Comparison of ENCODE assay signal across 11 cellular contexts in the genomic region with DNA sequence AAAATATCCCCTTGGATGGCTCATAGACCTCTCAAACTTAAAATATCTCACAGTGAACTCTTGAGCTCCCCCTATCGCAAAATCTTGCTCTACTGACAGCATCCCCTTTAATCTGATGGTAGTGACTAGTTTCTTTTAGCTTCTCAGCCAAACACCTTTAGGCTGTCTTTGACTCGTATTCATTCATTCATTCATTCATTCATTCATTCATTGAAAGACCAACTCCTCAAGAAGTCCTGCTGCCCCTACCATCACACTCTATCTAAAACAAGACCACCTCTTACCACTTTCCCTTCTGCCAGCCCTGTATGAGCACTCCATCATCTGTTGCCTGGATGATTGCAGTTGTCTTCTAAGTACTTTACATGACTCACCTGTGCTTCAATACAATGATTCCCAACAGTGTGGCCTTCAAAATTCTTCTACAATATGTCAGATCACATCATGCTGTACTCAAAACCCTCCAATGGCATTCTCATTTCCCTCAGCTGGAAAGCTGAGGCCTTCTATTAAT. TPM values are rescaled to one million over a fixed set of nuclear protein-coding genes. Genes with fewer than 3 reads are reported as not detected.
DNase-seq lines count a peak whose midpoint lies in the region; ATAC-seq and TF ChIP-seq lines count a peak whose summit lies in the region.
"Had no signal": no experiment of that assay in that cellular context is flagged by ENCODE, and none has a peak within 500 bp of the region (broad histone marks: within the 10 kb centered on the region; RNA-seq: fewer than 3 reads in every experiment).

No MANE protein-coding gene starts in this region.

- H3K9me3 Mint-ChIP-seq in natural killer cell, result no peaks in the 10 kb centered on the region
- H3K9me3 Mint-ChIP-seq in natural killer cell treated with Interleukin-12 subunit alpha and Interleukin-12 subunit beta and Interleukin-15 and Interleukin-18, amount 100 ng/mL, for 72 hours, result no peaks in the 10 kb centered on the region

- DNase-seq in natural killer cell (no peak), NCI-H226 (peak; percentile 20), epithelial cell of prostate (ENCODE audit: low read depth, low spot score) (peak; percentile 98), NCI-H524 (lab: John Stamatoyannopoulos, UW) (no peak), mesenteric fat pad (ENCODE audit: low spot score) (no peak)
- no peak for DNase-seq in natural killer cell treated with Interleukin-12 subunit alpha and Interleukin-12 subunit beta and Interleukin-15 and Interleukin-18, amount 100 ng/mL, for 72 hours (ENCODE audit: low spot score)
- no peak for DNase-seq in activated effector memory CD4-positive, alpha-beta T cell treated with anti-CD3 and anti-CD28 coated beads, Interleukin-2, amount 50 U/mL, for 16 hours
- DNase-seq: DMS153; stimulated activated CD4-positive, alpha-beta T cell treated with anti-CD3 and anti-CD28 coated beads, Interleukin-2, amount 100 ng/mL, for 48 hours had no signal

- H3K27ac ChIP-seq in epithelial cell of prostate, result peak overlapping the region; percentile 95

- no peaks in the 10 kb centered on the region for H3K36me3 Mint-ChIP-seq in natural killer cell
- no peaks in the 10 kb centered on the region for H3K36me3 Mint-ChIP-seq in natural killer cell treated with Interleukin-12 subunit alpha and Interleukin-12 subunit beta and Interleukin-15 and Interleukin-18, amount 100 ng/mL, for 72 hours

- H3K4me1 Mint-ChIP-seq in natural killer cell, result peaks cover 6 to 7% of the 10 kb centered on the region in 2 donors
- peaks cover 3 to 10% of the 10 kb centered on the region in 2 donors for H3K4me1 Mint-ChIP-seq in natural killer cell treated with Interleukin-12 subunit alpha and Interleukin-12 subunit beta and Interleukin-15 and Interleukin-18, amount 100 ng/mL, for 72 hours (ENCODE audit: low read depth in 2 of 2)

- intact Hi-C loops in natural killer cell (cut with micrococcal nuclease), result no loop called here

- ATAC-seq in natural killer cell, result no peak
- ATAC-seq in natural killer cell treated with Interleukin-12 subunit alpha and Interleukin-12 subunit beta and Interleukin-15 and Interleukin-18, amount 100 ng/mL, for 72 hours, result no peak
- no peak for ATAC-seq in GM21786 (IDR thresholded peaks at IDR 0.05; ENCODE audit: unreplicated experiment)
- ATAC-seq: activated CD4-positive, CD25-positive, alpha-beta regulatory T cell treated with anti-CD3 and anti-CD28 coated beads, Interleukin-2, amount 50 U/mL, for 24 hours had no signal

- H3K4me3 Mint-ChIP-seq in natural killer cell, result no peak overlapping the region
- no peak overlapping the region for H3K4me3 Mint-ChIP-seq in natural killer cell treated with Interleukin-12 subunit alpha and Interleukin-12 subunit beta and Interleukin-15 and Interleukin-18, amount 100 ng/mL, for 72 hours

- no peaks in the 10 kb centered on the region for H3K27me3 Mint-ChIP-seq in natural killer cell (ENCODE audit: low read depth in 2 of 2)
- no peaks in the 10 kb centered on the region for H3K27me3 Mint-ChIP-seq in natural killer cell treated with Interleukin-12 subunit alpha and Interleukin-12 subunit beta and Interleukin-15 and Interleukin-18, amount 100 ng/mL, for 72 hours

- peak; percentile 15 for TF ChIP-seq CTCF in natural killer cell (IDR thresholded peaks at IDR 0.05)

- no peak overlapping the region for H3K27ac Mint-ChIP-seq in natural killer cell
- H3K27ac Mint-ChIP-seq in natural killer cell treated with Interleukin-12 subunit alpha and Interleukin-12 subunit beta and Interleukin-15 and Interleukin-18, amount 100 ng/mL, for 72 hours, result no peak overlapping the region

RNA-seq across cellular contexts. Expression of a gene that starts 46.8 kb away (rescaled TPM):
- total RNA-seq in natural killer cell (under 1 TPM; 0.11 to 0.26 (median 0.20) TPM), mesenteric fat pad (2.4 TPM)
- total RNA-seq in natural killer cell treated with Interleukin-12 subunit alpha and Interleukin-12 subunit beta and Interleukin-15 and Interleukin-18, amount 100 ng/mL, for 72 hours, result under 1 TPM; 0.10 to 0.17 TPM

Comparison
In these comparisons a context has a peak if more than half of its experiments do, and no peak if none do; other contexts are left out.
1. DNase-seq: peak in NCI-H226 (single experiment) and epithelial cell of prostate (single experiment); none in natural killer cell (single experiment), natural killer cell treated with Interleukin-12 subunit alpha and Interleukin-12 subunit beta and Interleukin-15 and Interleukin-18, amount 100 ng/mL, for 72 hours (single experiment), NCI-H524 (0 of 2), activated effector memory CD4-positive, alpha-beta T cell treated with anti-CD3 and anti-CD28 coated beads, Interleukin-2, amount 50 U/mL, for 16 hours (single experiment) and mesenteric fat pad (single experiment).